In genomic region chr12:92624236-92624635, GRCh38 we compare ENCODE assay signal across 1 cellular context.
TF ChIP-seq lines count a peak whose summit lies in the region.

No MANE protein-coding gene starts in this region.

TF ChIP-seq in SK-N-SH treated with all-trans-retinoic acid at 6 μM for 48 hours, 23 proteins besides CTCF, POLR2A, EP300 and RAD21 (continued from another document):
- TF ChIP-seq TSHZ2 (CRISPR knock-in tag; IDR thresholded peaks at IDR 0.05) = no peak
